In genomic region chr7:155312108-155312507, GRCh38 we compare ENCODE assay signal across 22 cellular contexts. TPM values are rescaled to one million over a fixed set of nuclear protein-coding genes. Genes with fewer than 3 reads are reported as not detected.
DNase-seq lines count a peak whose midpoint lies in the region; ATAC-seq, FAIRE-seq and TF ChIP-seq lines count a peak whose summit lies in the region.
"Had no signal": no experiment of that assay in that cellular context is flagged by ENCODE, and none has a peak within 500 bp of the region (broad histone marks: within the 10 kb centered on the region; RNA-seq: fewer than 3 reads in every experiment).

No MANE protein-coding gene starts in this region.

- in situ Hi-C loops in HepG2 (cut with HindIII; ENCODE audit: extremely low pct_ligation_motif_present, low pct_unique_long_range_greater_than_20kb): no loop called here

- H3K36me3 Mint-ChIP-seq in T-helper 17 cell (ENCODE audit: low read depth) (peaks cover 2% of the 10 kb centered on the region), endodermal cell (ENCODE audit: low read depth) (peaks cover 29% of the 10 kb centered on the region)

- DNase-seq in HepG2 (ENCODE audit: low spot score) (no peak), T-helper 17 cell (no peak), endodermal cell (no peak), NCI-H2171 treated with DMSO at 0.1 percent for 48 hours (lab: John Stamatoyannopoulos, UW) (no peak), MV-4-11 (lab: John Stamatoyannopoulos, UW) (no peak)
- DNase-seq: CD8-positive, alpha-beta memory T cell; GM23248; H7; KBM-7; NCI-H1048; NCI-H1417; NCI-H1694; NCI-H2029 treated with DMSO at 0.1 percent for 48 hours; NCI-H2227 treated with DMSO at 0.1 percent for 48 hours; NCI-H526 treated with DMSO at 0.1 percent for 48 hours; Right ventricle myocardium superior; RPMI8226 had no signal

- TF ChIP-seq RAD21 in liver (IDR thresholded peaks at IDR 0.05) (no peak), HepG2 (CRISPR knock-in tag; IDR thresholded peaks at IDR 0.05) (no peak)

- H3K27me3 ChIP-seq in liver (ENCODE audit: control insufficient read depth in 4 of 4, insufficient read depth in 4 of 4, low read length in 3 of 4) (no peaks in the 10 kb centered on the region), HepG2 (ENCODE audit: control insufficient read depth in 1 of 2, insufficient read depth in 2 of 2, low read length in 2 of 2) (peaks cover 2 to 33% of the 10 kb centered on the region in 2 experiments; a peak in 4 of 5 replicates), endodermal cell (ENCODE audit: control insufficient read depth, insufficient read depth, low read length, poor library complexity, severe bottlenecking) (no peaks in the 10 kb centered on the region)

- H3K79me2 ChIP-seq in HepG2 (ENCODE audit: insufficient read depth, low read length): no peaks in the 10 kb centered on the region

- H4K20me1 ChIP-seq in HepG2 (ENCODE audit: insufficient read depth, low read length): no peaks in the 10 kb centered on the region

- POLR2A ChIA-PET in HepG2 (lab: Yijun Ruan, JAX): no interaction called here

- H3K4me3 ChIP-seq in liver (ENCODE audit: low read depth in 1 of 3, low read length in 3 of 3): no peak overlapping the region
- no peak overlapping the region for H3K4me3 ChIP-seq in HepG2 (replicated peaks in 1 of 3; ENCODE audit: insufficient read depth in 1 of 3, low read depth in 2 of 3, low read length in 3 of 3)
- H3K4me3 ChIP-seq in endodermal cell (ENCODE audit: low read length): no peak overlapping the region
- H3K4me3 ChIP-seq: GM23248 had no signal

- TF ChIP-seq EP300 in HepG2 (IDR thresholded peaks at IDR 0.05; ENCODE audit: low read depth in 2 of 2, low read length in 2 of 2) (no peak), HepG2 (CRISPR knock-in tag; IDR thresholded peaks at IDR 0.05; ENCODE audit: borderline replicate concordance) (no peak)

- H3K4me3 Mint-ChIP-seq in T-helper 17 cell (peak overlapping the region; percentile 41), endodermal cell (no peak overlapping the region)
- H3K4me3 Mint-ChIP-seq: B cell; CD8-positive, alpha-beta memory T cell had no signal

- TF ChIP-seq CTCF in liver (IDR thresholded peaks at IDR 0.05; ENCODE audit: low read depth, low read length, missing input control) (no peak), HepG2 (CRISPR knock-in tag; IDR thresholded peaks at IDR 0.05) (no peak), endodermal cell (conservative IDR thresholded peaks at IDR 0.05) (no peak)

- H3K27ac Mint-ChIP-seq in T-helper 17 cell (peak overlapping the region; percentile 88), endodermal cell (no peak overlapping the region)
- H3K27ac Mint-ChIP-seq: B cell had no signal

- H3K9ac ChIP-seq in liver (ENCODE audit: low read depth in 1 of 2, low read length in 2 of 2) (no peak overlapping the region), HepG2 (ENCODE audit: insufficient read depth, low read depth, low read length) (no peak overlapping the region), endodermal cell (ENCODE audit: extremely low read depth, low read length, poor library complexity, severe bottlenecking) (no peak overlapping the region)
- H3K9ac ChIP-seq: GM23248 had no signal

- H3K36me3 ChIP-seq in liver (ENCODE audit: control insufficient read depth in 4 of 4, insufficient read depth in 3 of 4, low read depth in 1 of 4, low read length in 3 of 4) (peaks cover 7 to 24% (median 19%) of the 10 kb centered on the region in 4 donors), HepG2 (replicated peaks in 1 of 2; ENCODE audit: control insufficient read depth in 1 of 2, insufficient read depth in 2 of 2, low read length in 2 of 2) (no peaks in the 10 kb centered on the region), endodermal cell (ENCODE audit: control insufficient read depth, insufficient read depth, low read length) (peaks cover 35% of the 10 kb centered on the region)

- no peak overlapping the region for H3K4me2 ChIP-seq in HepG2 (ENCODE audit: low read depth, low read length)

- H3K27ac ChIP-seq in liver (ENCODE audit: low read depth in 1 of 2, low read length in 2 of 2) (no peak overlapping the region), HepG2 (ENCODE audit: extremely low read length, insufficient read depth, low read length) (no peak overlapping the region), endodermal cell (ENCODE audit: low read depth, low read length) (peak overlapping the region; percentile 25)
- H3K27ac ChIP-seq: C4-2B, GM23248 had no signal

- H3K4me1 ChIP-seq in liver (ENCODE audit: control insufficient read depth in 4 of 4, insufficient read depth in 4 of 4, low read length in 3 of 4) (no peaks in the 10 kb centered on the region), HepG2 (ENCODE audit: insufficient read depth, low read length) (no peaks in the 10 kb centered on the region), endodermal cell (ENCODE audit: control insufficient read depth, insufficient read depth, low read length) (no peaks in the 10 kb centered on the region)

- H3K27me3 Mint-ChIP-seq in T-helper 17 cell: no peaks in the 10 kb centered on the region
- H3K27me3 Mint-ChIP-seq in endodermal cell (ENCODE audit: insufficient read depth): peaks cover 2% of the 10 kb centered on the region

- no peak overlapping the region for H2AFZ ChIP-seq in HepG2 (ENCODE audit: low read length)
- H2AFZ ChIP-seq: GM23248 had no signal

- no TSS peak for BruUV-seq in HepG2 (replicated peaks; lab: Mats Ljungman, UMichigan)

- H3K9me3 Mint-ChIP-seq in endodermal cell: no peaks in the 10 kb centered on the region
- H3K9me3 Mint-ChIP-seq: CD8-positive, alpha-beta memory T cell had no signal

- intact Hi-C loops in HepG2 (cut with micrococcal nuclease; ENCODE audit: unreplicated experiment): no loop called here

- no peak for ATAC-seq in HepG2
- no peak for ATAC-seq in T-helper 17 cell
- no peak for ATAC-seq in HG03432 (IDR thresholded peaks at IDR 0.05; ENCODE audit: unreplicated experiment)

- CTCF ChIA-PET in HepG2 (lab: Yijun Ruan, JAX; ENCODE audit: low intra/inter-chr PET ratio, low total read pairs): no interaction called here

- H3K4me1 Mint-ChIP-seq in T-helper 17 cell: no peaks in the 10 kb centered on the region
- H3K4me1 Mint-ChIP-seq in endodermal cell: no peaks in the 10 kb centered on the region

- no peak for TF ChIP-seq POLR2A in HepG2 (IDR thresholded peaks at IDR 0.05; ENCODE audit: insufficient read depth in 1 of 2, low read depth in 2 of 2, low read length in 2 of 2)

- H3K9me3 ChIP-seq in liver (ENCODE audit: control insufficient read depth in 4 of 4, low read length in 3 of 4) (no peaks in the 10 kb centered on the region), HepG2 (ENCODE audit: low read length) (no peaks in the 10 kb centered on the region), T-helper 17 cell (ENCODE audit: control insufficient read depth, low read length, poor library complexity, severe bottlenecking) (no peaks in the 10 kb centered on the region), endodermal cell (ENCODE audit: control insufficient read depth, low read length) (no peaks in the 10 kb centered on the region)

- FAIRE-seq in HepG2 (lab: Jason Lieb, UNC): no peak
- FAIRE-seq: GM18507 had no signal

- 40% methylated on average over 7 of the region's 7 CpGs for WGBS in liver
- WGBS in HepG2 (ENCODE audit: low lambda C conversion rate): 18% methylated on average over 7 of the region's 7 CpGs
- WGBS in endodermal cell (ENCODE audit: insufficient coverage in 1 of 2, insufficient read length in 1 of 2), 2 experiments: 84 to 91% methylated on average over 7 of the region's 7 CpGs

TF ChIP-seq in liver, 16 proteins besides CTCF, POLR2A, EP300 and RAD21 (continues in another document):
- no peak for TF ChIP-seq HNF4G (IDR thresholded peaks at IDR 0.05)
- no peak for TF ChIP-seq MAX (IDR thresholded peaks at IDR 0.05)
- TF ChIP-seq SP1 (IDR thresholded peaks at IDR 0.05): no peak
- TF ChIP-seq FOXA1 (IDR thresholded peaks at IDR 0.05): no peak

TF ChIP-seq in HepG2, 621 proteins besides CTCF, POLR2A, EP300 and RAD21 (continues in another document):
- TF ChIP-seq ELF1 (CRISPR knock-in tag; IDR thresholded peaks at IDR 0.05) (no peak), ZKSCAN1 (IDR thresholded peaks at IDR 0.05; ENCODE audit: low read length) (no peak), HOXA9 (CRISPR knock-in tag; IDR thresholded peaks at IDR 0.05; ENCODE audit: borderline replicate concordance) (no peak), TBX2 (CRISPR knock-in tag; IDR thresholded peaks at IDR 0.05; ENCODE audit: borderline replicate concordance) (no peak), SAP130 (CRISPR knock-in tag; IDR thresholded peaks at IDR 0.05; ENCODE audit: low read depth) (no peak)

RNA-seq across cellular contexts. Expression of gene INSIG1, which starts 14.4 kb away (rescaled TPM):
- total RNA-seq in liver (100 to 1,000 TPM; 118 to 204 TPM), HepG2 (2016; rRNA removed; fragmentation: Illumina TruSeq; extraction: Trizol) (0.11 and 0.20 TPM in 2 replicates), T-helper 17 cell (10 to 100 TPM; 53.3 to 55.1 TPM), endodermal cell (10 to 100 TPM; 27.2 to 36.9 TPM)
- polyA plus RNA-seq in liver (100 to 1,000 TPM; 182 to 219 TPM), HepG2 (2011; rRNA removed) (0.07 and 0.16 TPM in 2 replicates)
- 0.26 TPM in 1 of 2 replicates, not detected in the other for total RNA-seq in HepG2 (2016; cell fraction: cytosol; rRNA removed; fragmentation: Illumina TruSeq; extraction: Trizol; ENCODE audit: low read depth)
- total RNA-seq in HepG2 (2016; cell fraction: insoluble cytoplasmic fraction; rRNA removed; fragmentation: Illumina TruSeq; extraction: Trizol): 0.09 and 0.13 TPM in 2 replicates
- total RNA-seq in HepG2 (2016; cell fraction: membrane; rRNA removed; fragmentation: Illumina TruSeq; extraction: Trizol): 0.09 and 0.48 TPM in 2 replicates
- not detected in 2 replicates for total RNA-seq in HepG2 (2016; cell fraction: nucleus; rRNA removed; fragmentation: Illumina TruSeq; extraction: Trizol)
- 0.10 and 0.17 TPM in 2 replicates for polyA plus RNA-seq in HepG2 (2011; cell fraction: cytosol; rRNA removed)
- polyA plus RNA-seq in HepG2 (2011; cell fraction: nucleus; rRNA removed): 0.10 and 0.23 TPM in 2 replicates
- 0.08 and 0.17 TPM in 2 replicates for polyA plus RNA-seq in HepG2 (2012)
- polyA plus RNA-seq in HepG2 (2016; cell fraction: cytosol; fragmentation: Illumina TruSeq; extraction: Trizol; ENCODE audit: low read depth): 0.03 TPM in 1 of 2 replicates, not detected in the other
- polyA plus RNA-seq in HepG2 (2016; cell fraction: insoluble cytoplasmic fraction; fragmentation: Illumina TruSeq; extraction: Trizol; ENCODE audit: low read depth): 0.10 TPM in 1 of 2 replicates, not detected in the other
- polyA plus RNA-seq in HepG2 (2016; cell fraction: membrane; fragmentation: Illumina TruSeq; extraction: Trizol; ENCODE audit: low read depth): 0.13 TPM in 1 of 2 replicates, not detected in the other
- 0.25 TPM in 1 of 2 replicates, not detected in the other for polyA plus RNA-seq in HepG2 (2016; cell fraction: nucleus; fragmentation: Illumina TruSeq; extraction: Trizol; ENCODE audit: insufficient read depth, low read depth)
- polyA minus RNA-seq in HepG2 (2011; rRNA and poly(A)+ RNA removed; ENCODE audit: low replicate concordance): 0.60 and 64.4 TPM in 2 replicates
- 0.30 and 0.35 TPM in 2 replicates for polyA minus RNA-seq in HepG2 (2011; cell fraction: cytosol; rRNA and poly(A)+ RNA removed)
- polyA minus RNA-seq in HepG2 (2011; cell fraction: nucleus; rRNA and poly(A)+ RNA removed): 0.25 and 0.52 TPM in 2 replicates
- polyA plus RNA-seq in endodermal cell (2013, experiment 1 of 2): 77.8 TPM
- 81.3 TPM for polyA plus RNA-seq in endodermal cell (2013, experiment 2 of 2)

Comparison
In these comparisons a context has a peak if more than half of its experiments do, and no peak if none do; other contexts are left out.
1. RNA of gene INSIG1, which starts 14.4 kb away (total RNA-seq): 118 to 204 TPM in liver, 53.3 to 55.1 TPM in T-helper 17 cell and 27.2 to 36.9 TPM in endodermal cell; 0.09 to 0.48 TPM in HepG2; every median in the first group is over 10 times any median in the second.